7 cellular contexts compared by ENCODE assay signal in genomic region chr22:21045585-21046294, GRCh38. TPM values are rescaled to one million over a fixed set of nuclear protein-coding genes. Genes with fewer than 3 reads are reported as not detected.
DNase-seq lines count a peak whose midpoint lies in the region; ATAC-seq and TF ChIP-seq lines count a peak whose summit lies in the region.

TSS of gene LRRC74B (plus strand) at chr22:21045946. CDS start at chr22:21045987, 41 bp downstream.

- H3K27ac ChIP-seq in dorsolateral prefrontal cortex (peak within 1 kb of the TSS in 45 of 59 donors; percentile 2 to 82 (median 57)), left lung (peak within 1 kb of the TSS in 1 of 2 donors; percentile 23)

- H3K9me3 ChIP-seq in left lung, result no peaks in the 10 kb centered on the region

- TF ChIP-seq CTCF in dorsolateral prefrontal cortex (IDR thresholded peaks at IDR 0.05 in 54 of 56, conservative IDR thresholded peaks at IDR 0.05 in 2 of 56; ENCODE audit: low read depth in 1 of 56, partially characterized antibody in 56 of 56), result peak in 1 of 56 donors; percentile 11
- no peak for TF ChIP-seq CTCF in left lung (IDR thresholded peaks at IDR 0.05)

- intact Hi-C loops in dorsolateral prefrontal cortex (cut with DNase I), result loop anchor here in 1 of 2 donors (5.0 kb wide), 1 partner anchor 38 kb away; no protein-coding TSS in a partner anchor
- intact Hi-C loops in left lung (cut with DNase I), result no loop called here

- H3K4me1 ChIP-seq in left lung, result peaks cover 7 to 13% of the 10 kb centered on the region in 2 donors

- DNase-seq in NCI-H524 (lab: John Stamatoyannopoulos, UW), result peak; percentile 92 to 95
- peak; percentile 39 to 41 for DNase-seq in activated CD4-positive, alpha-beta T cell treated with anti-CD3 and anti-CD28 coated beads, Interleukin-2, amount 50 U/mL, for 4 hours
- peak; percentile 76 to 95 (median 92) for DNase-seq in dorsolateral prefrontal cortex
- DNase-seq in left lung, result peak; percentile 89 to 93
- DNase-seq in stimulated activated CD4-positive, alpha-beta T cell treated with anti-CD3 and anti-CD28 coated beads, Interleukin-2, amount 100 ng/mL, for 4 hours (ENCODE audit: low read depth), result peak; percentile 22

- peak; percentile 84 for ATAC-seq in GM18511 (IDR thresholded peaks at IDR 0.05; ENCODE audit: unreplicated experiment)
- peak; percentile 76 for ATAC-seq in HG03432 (IDR thresholded peaks at IDR 0.05; ENCODE audit: unreplicated experiment)
- peak; percentile 97 for ATAC-seq in left lung

- no peaks in the 10 kb centered on the region for H3K36me3 ChIP-seq in left lung

- peak within 1 kb of the TSS; percentile 40 to 88 (median 68) for H3K4me3 ChIP-seq in dorsolateral prefrontal cortex
- H3K4me3 ChIP-seq in left lung, result peak within 1 kb of the TSS; percentile 13 to 31

- H3K27me3 ChIP-seq in dorsolateral prefrontal cortex, result no peaks in the 10 kb centered on the region
- peaks cover 0 to 34% of the 10 kb centered on the region in 2 donors for H3K27me3 ChIP-seq in left lung

RNA-seq across cellular contexts. Expression of gene LRRC74B, which starts in this region (rescaled TPM):
- 1 to 10 TPM in 4 of 120 experiments, under 1 TPM in 78, not detected in 38; 0.13 to 2.1 (median 0.39) TPM for total RNA-seq in dorsolateral prefrontal cortex
- total RNA-seq in left lung, result under 1 TPM in 1 of 2 donors, not detected in 1; 0.94 TPM

Comparison
In these comparisons a context has a peak if more than half of its experiments do, and no peak if none do; other contexts are left out.
1. Peak in DNase-seq, ATAC-seq and H3K4me3 ChIP-seq in left lung; RNA of the gene not detected or under 1 TPM.
2. DNase-seq: peak in every context shown above with its lines; median percentile 94 in NCI-H524; 92 in dorsolateral prefrontal cortex; 91 in left lung; 40 in activated CD4-positive, alpha-beta T cell treated with anti-CD3 and anti-CD28 coated beads, Interleukin-2, amount 50 U/mL, for 4 hours; 22 in stimulated activated CD4-positive, alpha-beta T cell treated with anti-CD3 and anti-CD28 coated beads, Interleukin-2, amount 100 ng/mL, for 4 hours.